In genomic region chr3:7368597-7368996, GRCh38 we compare ENCODE assay signal across 27 cellular contexts.
"Had no signal": no experiment of that assay in that cellular context is flagged by ENCODE, and none has a peak within 500 bp of the region (broad histone marks: within the 10 kb centered on the region; RNA-seq: fewer than 3 reads in every experiment).

No MANE protein-coding gene starts in this region.

- H3K4me1 ChIP-seq: adrenal gland, esophagus squamous epithelium had no signal

- H3K27me3 ChIP-seq: adrenal gland, body of pancreas, esophagus squamous epithelium had no signal

- ATAC-seq: activated naive CD8-positive, alpha-beta T cell treated with anti-CD3 and anti-CD28 coated beads, Interleukin-2, amount 50 U/mL, for 24 hours; activated T-helper 17 cell treated with anti-CD3 and anti-CD28 coated beads, Interleukin-2, amount 50 U/mL, for 72 hours; body of pancreas; WTC11 had no signal

- H3K36me3 ChIP-seq: adrenal gland, esophagus squamous epithelium had no signal

- DNase-seq: activated CD4-positive, alpha-beta memory T cell treated with anti-CD3 and anti-CD28 coated beads, Interleukin-2, amount 10 ng/mL, durations not matched to agents 7 days and 5 days; activated CD4-positive, alpha-beta T cell treated with anti-CD3 and anti-CD28 coated beads for 1 hour; activated CD4-positive, alpha-beta T cell treated with anti-CD3 and anti-CD28 coated beads for 4 hours; activated CD4-positive, alpha-beta T cell treated with anti-CD3 and anti-CD28 coated beads, Interleukin-2, amount 10 ng/mL, durations not matched to agents 7 days and 5 days; activated CD4-positive, alpha-beta T cell treated with anti-CD3 and anti-CD28 coated beads, Interleukin-2, amount 50 U/mL, for 4 hours; activated CD8-positive, alpha-beta memory T cell treated with anti-CD3 and anti-CD28 coated beads, Interleukin-2, amount 50 U/mL, for 48 hours; activated effector memory CD4-positive, alpha-beta T cell treated with Interleukin-2 at 50 U/mL for 16 hours; activated naive CD4-positive, alpha-beta T cell treated with anti-CD3 and anti-CD28 coated beads for 36 hours; activated naive CD8-positive, alpha-beta T cell treated with anti-CD3 and anti-CD28 coated beads for 36 hours; activated naive CD8-positive, alpha-beta T cell treated with anti-CD3 and anti-CD28 coated beads, Interleukin-2, amount 50 U/mL, for 24 hours; activated T-cell treated with anti-CD3 and anti-CD28 coated beads for 4 hours; activated T-cell treated with anti-CD3 and anti-CD28 coated beads, Interleukin-2, amount 50 U/mL, for 24 hours; adrenal gland; amygdala; aorta; body of pancreas; caudate nucleus; cortex of kidney; effector CD8-positive, alpha-beta T cell; esophagus squamous epithelium; foreskin fibroblast; head of caudate nucleus; hippocampal formation; T-helper 2 cell had no signal

- H3K9me3 ChIP-seq: adrenal gland, body of pancreas, esophagus squamous epithelium had no signal

- H3K27ac ChIP-seq: adrenal gland, body of pancreas, epithelial cell of prostate, esophagus squamous epithelium had no signal

- H3K4me3 ChIP-seq: adrenal gland, body of pancreas, esophagus squamous epithelium had no signal
